Comparison of ENCODE assay signal across 16 cellular contexts in the genomic region with DNA sequence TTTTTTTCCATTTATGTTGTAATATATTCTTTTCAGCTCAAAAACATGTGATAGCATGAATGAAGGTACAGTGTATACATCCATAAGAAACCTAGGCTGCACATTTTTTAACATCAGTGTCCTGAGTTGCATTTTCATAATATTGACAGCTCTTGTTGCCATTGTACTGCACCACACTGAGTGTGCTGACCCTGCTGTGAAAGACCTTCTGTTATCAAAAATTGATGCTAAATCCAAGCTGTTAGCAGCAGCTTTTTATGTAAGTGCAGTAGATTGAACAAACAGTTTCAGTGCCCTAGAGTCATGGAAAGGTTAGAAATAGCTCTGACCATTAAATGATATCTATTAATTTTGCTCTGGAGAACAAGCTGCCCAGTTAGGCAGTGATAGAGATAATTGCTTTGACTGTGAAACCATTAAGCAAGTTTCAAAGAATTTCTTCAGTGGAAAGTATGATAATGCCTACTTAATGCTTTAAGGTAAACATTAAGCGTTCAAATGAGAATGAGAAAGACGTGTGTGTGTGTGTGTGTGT.
"Had no signal": no experiment of that assay in that cellular context is flagged by ENCODE, and none has a peak within 500 bp of the region (broad histone marks: within the 10 kb centered on the region; RNA-seq: fewer than 3 reads in every experiment).

No MANE protein-coding gene starts in this region.

- ATAC-seq: heart left ventricle; left colon; stimulated activated naive B cell treated with anti-CD40 and anti-IgM and Interleukin-4, amounts not matched to agents 10 μg/mL and 1 μg/mL and 100 μg/mL, for 72 hours had no signal

- H3K27me3 Mint-ChIP-seq: activated naive CD4-positive, alpha-beta T cell treated with anti-CD3 and anti-CD28 coated beads, Interleukin-2, amount 10 ng/mL, durations not matched to agents 7 days and 5 days; stimulated activated naive B cell treated with anti-CD40 and anti-IgM and Interleukin-4, amounts not matched to agents 10 μg/mL and 1 μg/mL and 100 μg/mL, for 72 hours had no signal

- H3K9me3 Mint-ChIP-seq: endodermal cell; nephron progenitor cell; stimulated activated naive B cell treated with anti-CD40 and anti-IgM and Interleukin-4, amounts not matched to agents 10 μg/mL and 1 μg/mL and 100 μg/mL, for 72 hours had no signal

- H3K27ac ChIP-seq: ascending aorta, dorsolateral prefrontal cortex, heart left ventricle, tibial nerve, uterus had no signal

- H3K9me3 ChIP-seq: ascending aorta, uterus had no signal

- H3K4me3 ChIP-seq: ascending aorta, dorsolateral prefrontal cortex, heart left ventricle, lung, tibial nerve, uterus had no signal

- H3K4me1 ChIP-seq: ascending aorta, heart left ventricle, tibial nerve, uterus had no signal

- H3K4me3 Mint-ChIP-seq: activated naive CD4-positive, alpha-beta T cell treated with anti-CD3 and anti-CD28 coated beads, Interleukin-2, amount 10 ng/mL, durations not matched to agents 7 days and 5 days; endodermal cell; mesothelial cell of epicardium; nephron progenitor cell; stimulated activated naive B cell treated with anti-CD40 and anti-IgM and Interleukin-4, amounts not matched to agents 10 μg/mL and 1 μg/mL and 100 μg/mL, for 72 hours had no signal

- H3K4me1 Mint-ChIP-seq: activated naive CD4-positive, alpha-beta T cell treated with anti-CD3 and anti-CD28 coated beads, Interleukin-2, amount 10 ng/mL, durations not matched to agents 7 days and 5 days; nephron progenitor cell; stimulated activated naive B cell treated with anti-CD40 and anti-IgM and Interleukin-4, amounts not matched to agents 10 μg/mL and 1 μg/mL and 100 μg/mL, for 72 hours had no signal

- H3K27ac Mint-ChIP-seq: activated naive CD4-positive, alpha-beta T cell treated with anti-CD3 and anti-CD28 coated beads, Interleukin-2, amount 10 ng/mL, durations not matched to agents 7 days and 5 days; activated T-helper 2 cell treated with anti-CD3 and anti-CD28 coated beads, Interferon-gamma antibody, Interleukin-2, Interleukin-4, amounts not matched to agents 10 μg/mL and 5 μg/mL and 100 μg/mL, durations not matched to agents 14 hours and 24 hours and 36 hours; endodermal cell; mesothelial cell of epicardium; nephron progenitor cell; stimulated activated naive B cell treated with anti-CD40 and anti-IgM and Interleukin-4, amounts not matched to agents 10 μg/mL and 1 μg/mL and 100 μg/mL, for 72 hours had no signal

- H3K36me3 ChIP-seq: ascending aorta, heart left ventricle, tibial nerve, uterus had no signal

- H3K27me3 ChIP-seq: ascending aorta, dorsolateral prefrontal cortex, heart left ventricle, tibial nerve, uterus had no signal

- DNase-seq: activated CD4-positive, alpha-beta T cell treated with anti-CD3 and anti-CD28 coated beads for 1 hour; activated CD4-positive, alpha-beta T cell treated with anti-CD3 and anti-CD28 coated beads, Interleukin-2, amount 50 U/mL, for 48 hours; activated naive CD4-positive, alpha-beta T cell treated with anti-CD3 and anti-CD28 coated beads, Interleukin-2, amount 10 ng/mL, durations not matched to agents 7 days and 5 days; dorsolateral prefrontal cortex; endodermal cell; heart left ventricle; left colon; nephron progenitor cell; stimulated activated naive B cell treated with anti-CD40 and anti-IgM and Interleukin-4, amounts not matched to agents 10 μg/mL and 1 μg/mL and 100 μg/mL, for 72 hours; substantia nigra; uterus had no signal
